ENCODE assay signal across 28 cellular contexts in genomic region chr11:67548555-67549110, GRCh38. TPM values are rescaled to one million over a fixed set of nuclear protein-coding genes. Genes with fewer than 3 reads are reported as not detected.
DNase-seq lines count a peak whose midpoint lies in the region; ATAC-seq and TF ChIP-seq lines count a peak whose summit lies in the region.
"Had no signal": no experiment of that assay in that cellular context is flagged by ENCODE, and none has a peak within 500 bp of the region (broad histone marks: within the 10 kb centered on the region; RNA-seq: fewer than 3 reads in every experiment).

No MANE protein-coding gene starts in this region.

- peaks cover 3 to 16% (median 10%) of the 10 kb centered on the region in 3 donors for H3K27me3 Mint-ChIP-seq in CD14-positive monocyte (ENCODE audit: low read depth in 3 of 3)

- peak; percentile 78 for ATAC-seq in left lobe of liver
- ATAC-seq in GM19395 (IDR thresholded peaks at IDR 0.05; ENCODE audit: unreplicated experiment): no peak
- ATAC-seq: A549, Right ventricle myocardium inferior had no signal

- no peak for TF ChIP-seq EP300 in stomach (IDR thresholded peaks at IDR 0.05)

- no peak for TF ChIP-seq CTCF in LNCaP clone FGC (IDR thresholded peaks at IDR 0.05; ENCODE audit: control insufficient read depth, extremely low read depth, insufficient read depth)
- no peak for TF ChIP-seq CTCF in stomach (IDR thresholded peaks at IDR 0.05)
- no peak for TF ChIP-seq CTCF in CD14-positive monocyte (IDR thresholded peaks at IDR 0.05)

- H3K4me1 Mint-ChIP-seq in CD14-positive monocyte: no peaks in the 10 kb centered on the region
- H3K4me1 Mint-ChIP-seq: CD8-positive, alpha-beta memory T cell had no signal

- intact Hi-C loops in stomach (cut with DNase I; ENCODE audit: low total_unique reads): no loop called here
- intact Hi-C loops in CD14-positive monocyte (cut with micrococcal nuclease): loop anchor here in 1 of 2 donors (10.0 kb wide), 1 partner anchor 136 kb away; no protein-coding TSS in a partner anchor

- H3K4me3 ChIP-seq in LNCaP clone FGC (ENCODE audit: low read depth, low read length) (no peak overlapping the region), stomach (no peak overlapping the region), MG63 (no peak overlapping the region)
- H3K4me3 ChIP-seq: A549, PC-9, SJCRH30 had no signal

- H3K36me3 Mint-ChIP-seq in CD14-positive monocyte: no peaks in the 10 kb centered on the region
- H3K36me3 Mint-ChIP-seq: CD8-positive, alpha-beta memory T cell had no signal

- H3K27me3 ChIP-seq in stomach (no peaks in the 10 kb centered on the region), MG63 (no peaks in the 10 kb centered on the region)
- H3K27me3 ChIP-seq: SJCRH30 had no signal

- DNase-seq in COLO668 (lab: John Stamatoyannopoulos, UW; ENCODE audit: unreplicated experiment): peak; percentile 6
- peak; percentile 86 for DNase-seq in LNCaP clone FGC (ENCODE audit: low read depth)
- peak; percentile 83 for DNase-seq in left lobe of liver (ENCODE audit: low spot score)
- peak; percentile 41 for DNase-seq in stomach
- no peak for DNase-seq in MG63
- DNase-seq in CD14-positive monocyte (ENCODE audit: low spot score): no peak
- DNase-seq: C1 segment of cervical spinal cord; Calu3; CD8-positive, alpha-beta memory T cell; HCEC 1CT; Karpas-422; NCI-H1105 treated with DMSO at 0.1 percent for 48 hours; NCI-H146; NCI-H1930; NCI-H2171; NCI-H345; NCI-H524 treated with DMSO at 0.1 percent for 48 hours; NCI-H82; NK-92 treated with Interleukin-12 subunit alpha and Interleukin-12 subunit beta, amount 100 ng/mL, for 24 hours; PC-9; SJCRH30; T-helper 2 cell had no signal

- 46 to 79% (median 55%) methylated on average over 7 to 9 of the region's 9 CpGs for WGBS in stomach, 5 donors

- H3K27ac ChIP-seq in stomach: no peak overlapping the region
- H3K27ac ChIP-seq: A549, PC-9, SJCRH30 had no signal

- H3K9me3 ChIP-seq in stomach (peaks cover 0 to 5% (median 2%) of the 10 kb centered on the region in 4 donors), MG63 (no peaks in the 10 kb centered on the region; the same call in 1 of the 2 replicates)
- H3K9me3 ChIP-seq: SJCRH30 had no signal

- H3K4me3 Mint-ChIP-seq in CD14-positive monocyte: no peak overlapping the region

- H3K36me3 ChIP-seq in stomach (no peaks in the 10 kb centered on the region), MG63 (no peaks in the 10 kb centered on the region)
- H3K36me3 ChIP-seq: SJCRH30 had no signal

- peaks cover 0 to 6% (median 2%) of the 10 kb centered on the region in 4 donors for H3K4me1 ChIP-seq in stomach
- H3K4me1 ChIP-seq: SJCRH30 had no signal

- peaks cover 4 to 23% (median 18%) of the 10 kb centered on the region in 7 donors for H3K9me3 Mint-ChIP-seq in CD14-positive monocyte

- H3K27ac Mint-ChIP-seq in CD14-positive monocyte: no peak overlapping the region
- H3K27ac Mint-ChIP-seq: CD8-positive, alpha-beta memory T cell had no signal

- TF ChIP-seq POLR2A in stomach (IDR thresholded peaks at IDR 0.05): no peak

RNA-seq across cellular contexts. Expression of gene CABP2, which starts 25.4 kb away (rescaled TPM):
- not detected for total RNA-seq in left lobe of liver
- total RNA-seq in stomach: not detected
- polyA plus RNA-seq in stomach: not detected
- not detected in 2 replicates for total RNA-seq in MG63 (2014; rRNA removed; shearing (Covaris generic); ENCODE audit: low replicate concordance)
- not detected for polyA plus RNA-seq in CD14-positive monocyte
- total RNA-seq: Calu3; CD8-positive, alpha-beta memory T cell; H1; M059J; PC-9; Right ventricle myocardium inferior; RPMI7951; SJCRH30 had no signal
- polyA plus RNA-seq: A549; CD8-positive, alpha-beta memory T cell; H1 had no signal

RNA-seq across cellular contexts. Expression of gene GSTP1, which starts 35.0 kb away (rescaled TPM):
- 30.9 TPM for total RNA-seq in left lobe of liver
- 100 to 1,000 TPM; 393 to 726 (median 523) TPM for total RNA-seq in stomach
- polyA plus RNA-seq in stomach: 1,000 to 10,000 TPM in 2 of 3 donors, 100 to 1,000 TPM in 1; 670 to 2,840 (median 1,703) TPM
- total RNA-seq in MG63 (2014; rRNA removed; shearing (Covaris generic); ENCODE audit: low replicate concordance): 280 and 743 TPM in 2 replicates
- polyA plus RNA-seq in CD14-positive monocyte: 1,000 to 10,000 TPM; 1,250 to 1,483 TPM

RNA-seq across cellular contexts. Expression of gene CDK2AP2, which starts 40.7 kb away (rescaled TPM):
- total RNA-seq in left lobe of liver: 67.4 TPM
- 10 to 100 TPM in 4 of 5 donors, 1 to 10 TPM in 1; 8.3 to 68.3 (median 52.7) TPM for total RNA-seq in stomach
- 10 to 100 TPM; 60.9 to 95.9 (median 74.7) TPM for polyA plus RNA-seq in stomach
- 14.1 and 14.8 TPM in 2 replicates for total RNA-seq in MG63 (2014; rRNA removed; shearing (Covaris generic); ENCODE audit: low replicate concordance)
- polyA plus RNA-seq in CD14-positive monocyte: 10 to 100 TPM; 78.5 to 80.2 TPM

RNA-seq across cellular contexts. Expression of gene PITPNM1, which starts 43.5 kb away (rescaled TPM):
- total RNA-seq in left lobe of liver (19.2 TPM), stomach (100 to 1,000 TPM in 1 of 5 donors, 10 to 100 TPM in 4; 12.3 to 133 (median 42.4) TPM)
- polyA plus RNA-seq in stomach (10 to 100 TPM; 15.9 to 18.9 (median 17.3) TPM), CD14-positive monocyte (10 to 100 TPM; 11.7 to 22.2 TPM)
- 5.5 and 18.9 TPM in 2 replicates for total RNA-seq in MG63 (2014; rRNA removed; shearing (Covaris generic); ENCODE audit: low replicate concordance)

RNA-seq across cellular contexts. Expression of gene NDUFV1, which starts 58.1 kb away (rescaled TPM):
- total RNA-seq in left lobe of liver (192 TPM), stomach (100 to 1,000 TPM; 186 to 806 (median 497) TPM)
- polyA plus RNA-seq in stomach (100 to 1,000 TPM; 148 to 193 (median 181) TPM), CD14-positive monocyte (10 to 100 TPM; 71.6 to 72.1 TPM)
- total RNA-seq in MG63 (2014; rRNA removed; shearing (Covaris generic); ENCODE audit: low replicate concordance): 274 and 469 TPM in 2 replicates

Comparison
In these comparisons a context has a peak if more than half of its experiments do, and no peak if none do; other contexts are left out.
1. DNase-seq: peak in COLO668 (single experiment), LNCaP clone FGC (single experiment), left lobe of liver (single experiment) and stomach (single experiment); none in MG63 (single experiment) and CD14-positive monocyte (single experiment).